1 cellular context compared by ENCODE assay signal in the genomic region with DNA sequence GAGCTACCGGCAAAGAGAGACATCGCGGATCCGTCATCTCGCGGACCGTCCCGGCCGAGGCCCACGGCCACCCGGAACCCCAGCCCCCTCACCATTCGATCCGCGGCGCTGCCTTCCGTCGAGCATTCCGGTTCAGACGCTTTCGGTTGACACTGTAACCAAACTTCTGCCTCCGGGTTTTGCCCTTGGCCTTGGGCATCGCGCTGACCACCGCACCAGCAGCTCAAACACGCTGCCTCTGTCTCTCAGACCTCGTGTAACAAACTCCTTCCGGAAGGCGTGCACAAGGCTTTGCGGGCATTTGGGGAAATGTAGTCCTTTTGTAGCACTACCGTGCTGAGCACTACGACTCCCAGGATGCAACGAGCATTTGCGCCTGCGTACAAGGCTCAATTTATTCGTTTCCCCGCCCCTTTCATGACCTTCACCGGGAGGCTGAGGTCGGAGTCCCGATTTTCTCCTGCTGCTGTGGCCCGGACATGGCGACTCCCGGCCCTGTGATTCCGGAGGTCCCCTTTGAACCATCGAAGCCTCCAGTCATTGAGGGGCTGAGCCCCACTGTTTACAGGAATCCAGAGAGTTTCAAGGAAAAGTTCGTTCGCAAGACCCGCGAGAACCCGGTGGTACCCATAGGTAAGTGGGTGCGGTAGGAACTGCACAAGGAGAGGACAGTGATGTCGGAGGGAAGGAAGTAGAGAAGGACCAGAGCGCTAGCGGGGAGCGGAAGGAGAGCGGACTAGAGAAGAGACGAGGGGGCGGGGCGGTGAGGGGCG.
TF ChIP-seq lines count a peak whose summit lies in the region.

Gene HIGD2A (plus strand): TSS at position 411 of the 773 bp plus-strand sequence. CDS start 69 bp downstream, at position 480.
Gene NOP16 (minus strand): TSS at position 258 of the 773 bp plus-strand sequence. CDS start 59 bp downstream, at position 199.

TF ChIP-seq in HepG2, 621 proteins besides CTCF, POLR2A, EP300 and RAD21 (continued from another document and continues in another):
- TF ChIP-seq, protein P1, sequence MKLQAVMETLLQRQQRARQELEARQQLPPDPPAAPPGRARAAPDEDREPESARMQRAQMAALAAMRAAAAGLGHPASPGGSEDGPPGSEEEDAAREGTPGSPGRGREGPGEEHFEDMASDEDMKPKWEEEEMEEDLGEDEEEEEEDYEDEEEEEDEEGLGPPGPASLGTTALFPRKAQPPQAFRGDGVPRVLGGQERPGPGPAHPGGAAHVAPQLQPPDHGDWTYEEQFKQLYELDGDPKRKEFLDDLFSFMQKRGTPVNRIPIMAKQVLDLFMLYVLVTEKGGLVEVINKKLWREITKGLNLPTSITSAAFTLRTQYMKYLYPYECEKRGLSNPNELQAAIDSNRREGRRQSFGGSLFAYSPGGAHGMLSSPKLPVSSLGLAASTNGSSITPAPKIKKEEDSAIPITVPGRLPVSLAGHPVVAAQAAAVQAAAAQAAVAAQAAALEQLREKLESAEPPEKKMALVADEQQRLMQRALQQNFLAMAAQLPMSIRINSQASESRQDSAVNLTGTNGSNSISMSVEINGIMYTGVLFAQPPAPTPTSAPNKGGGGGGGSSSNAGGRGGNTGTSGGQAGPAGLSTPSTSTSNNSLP (IDR thresholded peaks at IDR 0.05; ENCODE audit: low read depth, low read length) = 0 out of 2 replicates have a peak, but pooled peaks have one; percentile 7
- TF ChIP-seq MYC (CRISPR knock-in tag; IDR thresholded peaks at IDR 0.05; ENCODE audit: borderline replicate concordance) (peak; percentile 100), KDM2A (CRISPR knock-in tag; IDR thresholded peaks at IDR 0.05; ENCODE audit: borderline replicate concordance, low read depth) (peak; percentile 90), ZSCAN29 (CRISPR knock-in tag; conservative IDR thresholded peaks at IDR 0.05) (peak; percentile 87), PRDM4 (CRISPR knock-in tag; IDR thresholded peaks at IDR 0.05; ENCODE audit: borderline replicate concordance) (no peak), ZNF713 (CRISPR knock-in tag; IDR thresholded peaks at IDR 0.05) (no peak), ZNF615 (CRISPR knock-in tag; IDR thresholded peaks at IDR 0.05; ENCODE audit: borderline replicate concordance) (no peak), ATM (IDR thresholded peaks at IDR 0.05; ENCODE audit: borderline replicate concordance) (no peak), MBD4 (IDR thresholded peaks at IDR 0.05; ENCODE audit: borderline replicate concordance, low read length) (no peak), ZBTB20 (CRISPR knock-in tag; IDR thresholded peaks at IDR 0.05; ENCODE audit: borderline replicate concordance, low read depth) (no peak), ZNF432 (CRISPR knock-in tag; IDR thresholded peaks at IDR 0.05; ENCODE audit: borderline replicate concordance) (no peak), RBFOX2 (IDR thresholded peaks at IDR 0.05; ENCODE audit: low read depth, low read length) (peak; percentile 79), CBFB (CRISPR knock-in tag; IDR thresholded peaks at IDR 0.05) (peak; percentile 42), BCLAF1 (IDR thresholded peaks at IDR 0.05) (no peak), ZNF790 (CRISPR knock-in tag; IDR thresholded peaks at IDR 0.05; ENCODE audit: borderline replicate concordance) (peak; percentile 16; the same call in 1 of the 2 replicates), ZNF10 (CRISPR knock-in tag; IDR thresholded peaks at IDR 0.05; ENCODE audit: borderline replicate concordance, low read depth) (no peak), STAG1 (CRISPR knock-in tag; IDR thresholded peaks at IDR 0.05) (0 out of 2 replicates have a peak, but pooled peaks have one; percentile 7), ZNF737 (CRISPR knock-in tag; IDR thresholded peaks at IDR 0.05; ENCODE audit: borderline replicate concordance) (no peak), ZFP1 (CRISPR knock-in tag; IDR thresholded peaks at IDR 0.05) (0 out of 2 replicates have a peak, but pooled peaks have one; percentile 18), ZNF589 (CRISPR knock-in tag; conservative IDR thresholded peaks at IDR 0.05) (0 out of 2 replicates have a peak, but pooled peaks have one; percentile 40), ZNF256 (CRISPR knock-in tag; conservative IDR thresholded peaks at IDR 0.05) (0 out of 2 replicates have a peak, but pooled peaks have one; percentile 48), NFKBIZ (CRISPR knock-in tag; IDR thresholded peaks at IDR 0.05) (no peak; the same call in 1 of the 2 replicates), YEATS2 (CRISPR knock-in tag; IDR thresholded peaks at IDR 0.05; ENCODE audit: borderline replicate concordance) (peak; percentile 84), TOPORS (CRISPR knock-in tag; IDR thresholded peaks at IDR 0.05) (peak; percentile 95), PHB2 (IDR thresholded peaks at IDR 0.05; ENCODE audit: partially characterized antibody) (no peak)
- TF ChIP-seq, protein P2, sequence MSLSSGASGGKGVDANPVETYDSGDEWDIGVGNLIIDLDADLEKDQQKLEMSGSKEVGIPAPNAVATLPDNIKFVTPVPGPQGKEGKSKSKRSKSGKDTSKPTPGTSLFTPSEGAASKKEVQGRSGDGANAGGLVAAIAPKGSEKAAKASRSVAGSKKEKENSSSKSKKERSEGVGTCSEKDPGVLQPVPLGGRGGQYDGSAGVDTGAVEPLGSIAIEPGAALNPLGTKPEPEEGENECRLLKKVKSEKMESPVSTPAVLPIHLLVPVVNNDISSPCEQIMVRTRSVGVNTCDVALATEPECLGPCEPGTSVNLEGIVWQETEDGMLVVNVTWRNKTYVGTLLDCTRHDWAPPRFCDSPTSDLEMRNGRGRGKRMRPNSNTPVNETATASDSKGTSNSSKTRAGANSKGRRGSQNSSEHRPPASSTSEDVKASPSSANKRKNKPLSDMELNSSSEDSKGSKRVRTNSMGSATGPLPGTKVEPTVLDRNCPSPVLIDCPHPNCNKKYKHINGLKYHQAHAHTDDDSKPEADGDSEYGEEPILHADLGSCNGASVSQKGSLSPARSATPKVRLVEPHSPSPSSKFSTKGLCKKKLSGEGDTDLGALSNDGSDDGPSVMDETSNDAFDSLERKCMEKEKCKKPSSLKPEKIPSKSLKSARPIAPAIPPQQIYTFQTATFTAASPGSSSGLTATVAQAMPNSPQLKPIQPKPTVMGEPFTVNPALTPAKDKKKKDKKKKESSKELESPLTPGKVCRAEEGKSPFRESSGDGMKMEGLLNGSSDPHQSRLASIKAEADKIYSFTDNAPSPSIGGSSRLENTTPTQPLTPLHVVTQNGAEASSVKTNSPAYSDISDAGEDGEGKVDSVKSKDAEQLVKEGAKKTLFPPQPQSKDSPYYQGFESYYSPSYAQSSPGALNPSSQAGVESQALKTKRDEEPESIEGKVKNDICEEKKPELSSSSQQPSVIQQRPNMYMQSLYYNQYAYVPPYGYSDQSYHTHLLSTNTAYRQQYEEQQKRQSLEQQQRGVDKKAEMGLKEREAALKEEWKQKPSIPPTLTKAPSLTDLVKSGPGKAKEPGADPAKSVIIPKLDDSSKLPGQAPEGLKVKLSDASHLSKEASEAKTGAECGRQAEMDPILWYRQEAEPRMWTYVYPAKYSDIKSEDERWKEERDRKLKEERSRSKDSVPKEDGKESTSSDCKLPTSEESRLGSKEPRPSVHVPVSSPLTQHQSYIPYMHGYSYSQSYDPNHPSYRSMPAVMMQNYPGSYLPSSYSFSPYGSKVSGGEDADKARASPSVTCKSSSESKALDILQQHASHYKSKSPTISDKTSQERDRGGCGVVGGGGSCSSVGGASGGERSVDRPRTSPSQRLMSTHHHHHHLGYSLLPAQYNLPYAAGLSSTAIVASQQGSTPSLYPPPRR (CRISPR knock-in tag; IDR thresholded peaks at IDR 0.05; ENCODE audit: borderline replicate concordance) = peak; percentile 68
- TF ChIP-seq, protein P3, sequence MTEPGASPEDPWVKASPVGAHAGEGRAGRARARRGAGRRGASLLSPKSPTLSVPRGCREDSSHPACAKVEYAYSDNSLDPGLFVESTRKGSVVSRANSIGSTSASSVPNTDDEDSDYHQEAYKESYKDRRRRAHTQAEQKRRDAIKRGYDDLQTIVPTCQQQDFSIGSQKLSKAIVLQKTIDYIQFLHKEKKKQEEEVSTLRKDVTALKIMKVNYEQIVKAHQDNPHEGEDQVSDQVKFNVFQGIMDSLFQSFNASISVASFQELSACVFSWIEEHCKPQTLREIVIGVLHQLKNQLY (CRISPR knock-in tag; IDR thresholded peaks at IDR 0.05) = 0 out of 2 replicates have a peak, but pooled peaks have one; percentile 25
- TF ChIP-seq, protein P4, sequence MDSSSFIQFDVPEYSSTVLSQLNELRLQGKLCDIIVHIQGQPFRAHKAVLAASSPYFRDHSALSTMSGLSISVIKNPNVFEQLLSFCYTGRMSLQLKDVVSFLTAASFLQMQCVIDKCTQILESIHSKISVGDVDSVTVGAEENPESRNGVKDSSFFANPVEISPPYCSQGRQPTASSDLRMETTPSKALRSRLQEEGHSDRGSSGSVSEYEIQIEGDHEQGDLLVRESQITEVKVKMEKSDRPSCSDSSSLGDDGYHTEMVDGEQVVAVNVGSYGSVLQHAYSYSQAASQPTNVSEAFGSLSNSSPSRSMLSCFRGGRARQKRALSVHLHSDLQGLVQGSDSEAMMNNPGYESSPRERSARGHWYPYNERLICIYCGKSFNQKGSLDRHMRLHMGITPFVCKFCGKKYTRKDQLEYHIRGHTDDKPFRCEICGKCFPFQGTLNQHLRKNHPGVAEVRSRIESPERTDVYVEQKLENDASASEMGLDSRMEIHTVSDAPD (CRISPR knock-in tag; IDR thresholded peaks at IDR 0.05) = peak; percentile 72; the same call in 1 of the 2 replicates
- TF ChIP-seq, protein P5, sequence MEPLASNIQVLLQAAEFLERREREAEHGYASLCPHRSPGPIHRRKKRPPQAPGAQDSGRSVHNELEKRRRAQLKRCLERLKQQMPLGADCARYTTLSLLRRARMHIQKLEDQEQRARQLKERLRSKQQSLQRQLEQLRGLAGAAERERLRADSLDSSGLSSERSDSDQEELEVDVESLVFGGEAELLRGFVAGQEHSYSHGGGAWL (CRISPR knock-in tag; IDR thresholded peaks at IDR 0.05) = peak; percentile 95
- TF ChIP-seq, protein P6, sequence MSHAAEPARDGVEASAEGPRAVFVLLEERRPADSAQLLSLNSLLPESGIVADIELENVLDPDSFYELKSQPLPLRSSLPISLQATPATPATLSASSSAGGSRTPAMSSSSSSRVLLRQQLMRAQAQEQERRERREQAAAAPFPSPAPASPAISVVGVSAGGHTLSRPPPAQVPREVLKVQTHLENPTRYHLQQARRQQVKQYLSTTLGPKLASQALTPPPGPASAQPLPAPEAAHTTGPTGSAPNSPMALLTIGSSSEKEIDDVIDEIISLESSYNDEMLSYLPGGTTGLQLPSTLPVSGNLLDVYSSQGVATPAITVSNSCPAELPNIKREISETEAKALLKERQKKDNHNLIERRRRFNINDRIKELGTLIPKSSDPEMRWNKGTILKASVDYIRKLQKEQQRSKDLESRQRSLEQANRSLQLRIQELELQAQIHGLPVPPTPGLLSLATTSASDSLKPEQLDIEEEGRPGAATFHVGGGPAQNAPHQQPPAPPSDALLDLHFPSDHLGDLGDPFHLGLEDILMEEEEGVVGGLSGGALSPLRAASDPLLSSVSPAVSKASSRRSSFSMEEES (CRISPR knock-in tag; IDR thresholded peaks at IDR 0.05) = peak; percentile 50
- TF ChIP-seq, protein P7, sequence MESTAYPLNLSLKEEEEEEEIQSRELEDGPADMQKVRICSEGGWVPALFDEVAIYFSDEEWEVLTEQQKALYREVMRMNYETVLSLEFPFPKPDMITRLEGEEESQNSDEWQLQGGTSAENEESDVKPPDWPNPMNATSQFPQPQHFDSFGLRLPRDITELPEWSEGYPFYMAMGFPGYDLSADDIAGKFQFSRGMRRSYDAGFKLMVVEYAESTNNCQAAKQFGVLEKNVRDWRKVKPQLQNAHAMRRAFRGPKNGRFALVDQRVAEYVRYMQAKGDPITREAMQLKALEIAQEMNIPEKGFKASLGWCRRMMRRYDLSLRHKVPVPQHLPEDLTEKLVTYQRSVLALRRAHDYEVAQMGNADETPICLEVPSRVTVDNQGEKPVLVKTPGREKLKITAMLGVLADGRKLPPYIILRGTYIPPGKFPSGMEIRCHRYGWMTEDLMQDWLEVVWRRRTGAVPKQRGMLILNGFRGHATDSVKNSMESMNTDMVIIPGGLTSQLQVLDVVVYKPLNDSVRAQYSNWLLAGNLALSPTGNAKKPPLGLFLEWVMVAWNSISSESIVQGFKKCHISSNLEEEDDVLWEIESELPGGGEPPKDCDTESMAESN (CRISPR knock-in tag; conservative IDR thresholded peaks at IDR 0.05) = peak; percentile 61; the same call in 1 of the 2 replicates
- TF ChIP-seq, protein P8, sequence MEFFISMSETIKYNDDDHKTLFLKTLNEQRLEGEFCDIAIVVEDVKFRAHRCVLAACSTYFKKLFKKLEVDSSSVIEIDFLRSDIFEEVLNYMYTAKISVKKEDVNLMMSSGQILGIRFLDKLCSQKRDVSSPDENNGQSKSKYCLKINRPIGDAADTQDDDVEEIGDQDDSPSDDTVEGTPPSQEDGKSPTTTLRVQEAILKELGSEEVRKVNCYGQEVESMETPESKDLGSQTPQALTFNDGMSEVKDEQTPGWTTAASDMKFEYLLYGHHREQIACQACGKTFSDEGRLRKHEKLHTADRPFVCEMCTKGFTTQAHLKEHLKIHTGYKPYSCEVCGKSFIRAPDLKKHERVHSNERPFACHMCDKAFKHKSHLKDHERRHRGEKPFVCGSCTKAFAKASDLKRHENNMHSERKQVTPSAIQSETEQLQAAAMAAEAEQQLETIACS (CRISPR knock-in tag; IDR thresholded peaks at IDR 0.05) = no peak
